13 cellular contexts compared by ENCODE assay signal in genomic region chr1:23392125-23392855, GRCh38.
"Had no signal": no experiment of that assay in that cellular context is flagged by ENCODE, and none has a peak within 500 bp of the region (broad histone marks: within the 10 kb centered on the region; RNA-seq: fewer than 3 reads in every experiment).

No MANE protein-coding gene starts in this region.

- DNase-seq: activated CD4-positive, alpha-beta T cell treated with anti-CD3 and anti-CD28 coated beads for 1 hour; activated CD4-positive, alpha-beta T cell treated with anti-CD3 and anti-CD28 coated beads, Interleukin-2, amount 50 U/mL, for 4 hours; activated naive CD4-positive, alpha-beta T cell treated with Interleukin-2 at 50 U/mL for 16 hours; activated naive CD8-positive, alpha-beta T cell treated with anti-CD3 and anti-CD28 coated beads, Interleukin-2, amount 50 U/mL, for 24 hours; islet precursor cell; left ventricle myocardium superior; stimulated activated CD4-positive, alpha-beta T cell treated with anti-CD3 and anti-CD28 coated beads, Interleukin-4, amount 100 ng/mL, for 24 hours; stimulated activated naive CD4-positive, alpha-beta T cell; tibial artery had no signal

- H3K9me3 ChIP-seq: ascending aorta, right atrium auricular region, tibial artery had no signal

- H3K4me3 ChIP-seq: ascending aorta, right atrium auricular region, skin epidermis, tibial artery had no signal

- H3K36me3 ChIP-seq: right atrium auricular region had no signal

- H3K27me3 ChIP-seq: ascending aorta, right atrium auricular region, tibial artery had no signal

- H3K4me1 ChIP-seq: ascending aorta had no signal

- ATAC-seq: activated naive CD8-positive, alpha-beta T cell treated with anti-CD3 and anti-CD28 coated beads, Interleukin-2, amount 50 U/mL, for 24 hours; activated T-helper 17 cell treated with anti-CD3 and anti-CD28 coated beads, Interleukin-2, amount 50 U/mL, for 72 hours; left ventricle myocardium superior had no signal

- H3K27ac ChIP-seq: ascending aorta, tibial artery had no signal
